Comparison of ENCODE assay signal across 8 cellular contexts in the genomic region with DNA sequence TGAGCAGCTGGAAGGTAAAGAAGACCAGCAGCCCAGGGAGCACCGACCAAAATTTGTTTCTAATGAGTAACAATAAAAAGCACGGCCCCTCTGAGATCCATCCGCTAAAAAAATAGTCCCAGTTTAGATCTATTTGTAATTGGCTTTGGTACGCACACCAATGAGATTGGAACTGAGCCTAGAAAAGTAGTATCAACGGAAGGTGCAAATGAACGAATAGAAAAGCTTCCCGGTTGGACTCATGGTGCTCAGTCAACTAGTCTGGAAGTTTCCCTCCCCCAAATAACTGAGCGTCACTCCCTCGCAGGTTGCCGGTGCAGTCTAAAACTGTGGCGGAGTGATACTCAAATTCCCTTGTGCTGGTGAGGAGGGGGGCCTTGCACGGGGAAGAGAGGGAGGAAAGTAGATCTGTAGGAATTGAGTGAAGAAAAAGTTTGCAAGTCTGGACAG. TPM values are rescaled to one million over a fixed set of nuclear protein-coding genes. Genes with fewer than 3 reads are reported as not detected.
DNase-seq lines count a peak whose midpoint lies in the region; ATAC-seq and TF ChIP-seq lines count a peak whose summit lies in the region.

A gene (plus strand): TSS at position 405 of the 450 bp plus-strand sequence. CDS start 288 bp downstream, outside the sequence.

- no peaks in the 10 kb centered on the region for H3K9me3 ChIP-seq in neuron (ENCODE audit: low read length)

- H3K4me1 Mint-ChIP-seq in activated CD8-positive, alpha-beta T cell treated with anti-CD3 and anti-CD28 coated beads for 36 hours (ENCODE audit: low read depth) = peaks cover 6% of the 10 kb centered on the region

- no peaks in the 10 kb centered on the region for H3K4me1 ChIP-seq in neuron (ENCODE audit: insufficient read depth, low read length)

- no peaks in the 10 kb centered on the region for H3K36me3 Mint-ChIP-seq in activated CD8-positive, alpha-beta T cell treated with anti-CD3 and anti-CD28 coated beads for 36 hours (ENCODE audit: low read depth)

- peak; percentile 74 for DNase-seq in Daoy (ENCODE audit: low read depth)
- peak; percentile 73 for DNase-seq in NCI-H1105 treated with DMSO at 0.1 percent for 48 hours (lab: John Stamatoyannopoulos, UW)
- DNase-seq in activated CD8-positive, alpha-beta T cell treated with anti-CD3 and anti-CD28 coated beads for 36 hours = no peak
- DNase-seq in glomerular endothelial cell (ENCODE audit: extremely low read depth, low read depth, low spot score) = peak; percentile 67
- no peak for DNase-seq in effector CD8-positive, alpha-beta T cell (lab: John Stamatoyannopoulos, UW)
- no peak for DNase-seq in NCI-H1694 treated with DMSO at 0.1 percent for 48 hours (lab: John Stamatoyannopoulos, UW)
- DNase-seq in OCI-M1 (lab: John Stamatoyannopoulos, UW) = no peak

- H3K4me3 Mint-ChIP-seq in activated CD8-positive, alpha-beta T cell treated with anti-CD3 and anti-CD28 coated beads for 36 hours = peak within 1 kb of the TSS; percentile 44

- H3K36me3 ChIP-seq in neuron (ENCODE audit: insufficient read depth, low read length) = no peaks in the 10 kb centered on the region

- H3K4me3 ChIP-seq in neuron (ENCODE audit: low read length) = peak within 1 kb of the TSS; percentile 69

- H3K27me3 ChIP-seq in neuron (ENCODE audit: insufficient read depth, low read length) = no peaks in the 10 kb centered on the region

- no peak for TF ChIP-seq CTCF in activated CD8-positive, alpha-beta T cell treated with anti-CD3 and anti-CD28 coated beads for 36 hours (IDR thresholded peaks at IDR 0.05)

- ATAC-seq in activated CD8-positive, alpha-beta T cell treated with anti-CD3 and anti-CD28 coated beads for 36 hours = no peak

- CTCF ChIA-PET in activated CD8-positive, alpha-beta T cell treated with anti-CD3 and anti-CD28 coated beads for 36 hours (lab: Charles Lee) = no interaction called here

- intact Hi-C loops in activated CD8-positive, alpha-beta T cell treated with anti-CD3 and anti-CD28 coated beads for 36 hours (cut with micrococcal nuclease) = no loop called here

- peak within 1 kb of the TSS; percentile 80 for H2AFZ ChIP-seq in neuron (ENCODE audit: low read depth, low read length)

- H3K27me3 Mint-ChIP-seq in activated CD8-positive, alpha-beta T cell treated with anti-CD3 and anti-CD28 coated beads for 36 hours = peaks cover 28% of the 10 kb centered on the region

- no peak within 1 kb of the TSS for H3K27ac Mint-ChIP-seq in activated CD8-positive, alpha-beta T cell treated with anti-CD3 and anti-CD28 coated beads for 36 hours

- POLR2A ChIA-PET in activated CD8-positive, alpha-beta T cell treated with anti-CD3 and anti-CD28 coated beads for 36 hours (lab: Charles Lee) = no interaction called here

- H3K9me3 Mint-ChIP-seq in activated CD8-positive, alpha-beta T cell treated with anti-CD3 and anti-CD28 coated beads for 36 hours = no peaks in the 10 kb centered on the region

RNA-seq across cellular contexts. Expression of the gene that starts here (rescaled TPM):
- 9.8 TPM in 2 replicates for total RNA-seq in Daoy (2014; rRNA removed; shearing (Covaris generic))
- not detected for total RNA-seq in activated CD8-positive, alpha-beta T cell treated with anti-CD3 and anti-CD28 coated beads for 36 hours
- 40.1 and 84.2 TPM in 2 replicates for total RNA-seq in glomerular endothelial cell

Comparison
In these comparisons a context has a peak if more than half of its experiments do, and no peak if none do; other contexts are left out.
1. RNA of the gene that starts here (total RNA-seq): 40.1 to 84.2 TPM in glomerular endothelial cell and 9.8 TPM in Daoy; not detected in activated CD8-positive, alpha-beta T cell treated with anti-CD3 and anti-CD28 coated beads for 36 hours; every median in the first group is over 10 times any median in the second.
2. DNase-seq: peak in Daoy (single experiment), NCI-H1105 treated with DMSO at 0.1 percent for 48 hours (single experiment) and glomerular endothelial cell (single experiment); none in activated CD8-positive, alpha-beta T cell treated with anti-CD3 and anti-CD28 coated beads for 36 hours (single experiment), effector CD8-positive, alpha-beta T cell (single experiment), NCI-H1694 treated with DMSO at 0.1 percent for 48 hours (single experiment) and OCI-M1 (single experiment).